Comparison of ENCODE assay signal across 21 cellular contexts in genomic region chr4:166527500-166527899, GRCh38.
DNase-seq lines count a peak whose midpoint lies in the region; ATAC-seq and TF ChIP-seq lines count a peak whose summit lies in the region.
"Had no signal": no experiment of that assay in that cellular context is flagged by ENCODE, and none has a peak within 500 bp of the region (broad histone marks: within the 10 kb centered on the region; RNA-seq: fewer than 3 reads in every experiment).

No MANE protein-coding gene starts in this region.

- ATAC-seq in PC-3 (peak; percentile 71), HG02798 (IDR thresholded peaks at IDR 0.05; ENCODE audit: poor library complexity, unreplicated experiment) (no peak)
- ATAC-seq: CD8-positive, alpha-beta T cell; stimulated activated naive B cell treated with anti-CD40 and anti-IgM and Interleukin-4, amounts not matched to agents 10 μg/mL and 1 μg/mL and 100 μg/mL, for 72 hours; T-helper 17 cell had no signal

- no peak overlapping the region for H3K4me2 ChIP-seq in PC-3 (ENCODE audit: low read length)
- H3K4me2 ChIP-seq: hepatocyte had no signal

- no peak overlapping the region for H3K27ac Mint-ChIP-seq in endodermal cell
- H3K27ac Mint-ChIP-seq: CD8-positive, alpha-beta T cell; stimulated activated naive B cell treated with anti-CD40 and anti-IgM and Interleukin-4, amounts not matched to agents 10 μg/mL and 1 μg/mL and 100 μg/mL, for 72 hours; T-helper 17 cell had no signal

- H3K4me3 Mint-ChIP-seq in endodermal cell: no peak overlapping the region
- H3K4me3 Mint-ChIP-seq: CD8-positive, alpha-beta T cell; stimulated activated naive B cell treated with anti-CD40 and anti-IgM and Interleukin-4, amounts not matched to agents 10 μg/mL and 1 μg/mL and 100 μg/mL, for 72 hours; T-helper 17 cell had no signal

- no peaks in the 10 kb centered on the region for H3K9me2 ChIP-seq in PC-3 (replicated peaks; ENCODE audit: low read length)

- H3K4me1 Mint-ChIP-seq in endodermal cell: peaks cover 20% of the 10 kb centered on the region
- H3K4me1 Mint-ChIP-seq: stimulated activated naive B cell treated with anti-CD40 and anti-IgM and Interleukin-4, amounts not matched to agents 10 μg/mL and 1 μg/mL and 100 μg/mL, for 72 hours; T-helper 17 cell had no signal

- H3K9me3 Mint-ChIP-seq in endodermal cell: peaks cover 4% of the 10 kb centered on the region
- H3K9me3 Mint-ChIP-seq: CD8-positive, alpha-beta T cell; stimulated activated naive B cell treated with anti-CD40 and anti-IgM and Interleukin-4, amounts not matched to agents 10 μg/mL and 1 μg/mL and 100 μg/mL, for 72 hours had no signal

- 52 to 92% methylated on average over 2 to 3 of the region's 3 CpGs for WGBS in endodermal cell (ENCODE audit: insufficient coverage in 1 of 2, insufficient read length in 1 of 2), 2 experiments

- no peaks in the 10 kb centered on the region for H3F3A ChIP-seq in PC-3 (ENCODE audit: low read length, unreplicated experiment)

- H3K27ac ChIP-seq in PC-3 (ENCODE audit: low read length): no peak overlapping the region
- H3K27ac ChIP-seq in endodermal cell (ENCODE audit: low read depth, low read length): no peak overlapping the region
- H3K27ac ChIP-seq in tibial artery: no peak overlapping the region
- no peak overlapping the region for H3K27ac ChIP-seq in coronary artery
- H3K27ac ChIP-seq: GM23248, hepatocyte, left ventricle myocardium inferior, parathyroid adenoma had no signal

- H3K4me1 ChIP-seq in PC-3 (ENCODE audit: insufficient read depth, low read length): 0 out of 2 replicates have a peak, but pooled peaks cover 4% of the 10 kb centered on the region
- peaks cover 6% of the 10 kb centered on the region for H3K4me1 ChIP-seq in endodermal cell (ENCODE audit: control insufficient read depth, insufficient read depth, low read length)
- H3K4me1 ChIP-seq in tibial artery: no peaks in the 10 kb centered on the region
- H3K4me1 ChIP-seq: left ventricle myocardium inferior, parathyroid adenoma had no signal

- POLR2A ChIA-PET in PC-3 (lab: Charles Lee; ENCODE audit: unreplicated experiment): no interaction called here

- DNase-seq in EH (ENCODE audit: low read depth) (peak; percentile 61), PC-3 (peak; percentile 39), endodermal cell (peak; percentile 48), myocyte (ENCODE audit: low read depth) (peak; percentile 4), tibial artery (no peak), activated gamma-delta T cell (lab: John Stamatoyannopoulos, UW) (no peak), coronary artery (ENCODE audit: low spot score) (no peak)
- DNase-seq: ACHN; anterior cingulate cortex; CD8-positive, alpha-beta T cell; dermis blood vessel endothelial cell; erythroblast; GM23248; left ventricle myocardium inferior; Right ventricle myocardium superior; stimulated activated CD4-positive, alpha-beta T cell treated with anti-CD3 and anti-CD28 coated beads, Interleukin-12 subunit alpha, Interleukin-12 subunit beta, amount 100 ng/mL, for 4 hours; stimulated activated naive B cell treated with anti-CD40 and anti-IgM and Interleukin-4, amounts not matched to agents 10 μg/mL and 1 μg/mL and 100 μg/mL, for 72 hours; T-helper 17 cell had no signal

- TF ChIP-seq CTCF in PC-3 (conservative IDR thresholded peaks at IDR 0.05; ENCODE audit: low read depth, low read length): no peak
- no peak for TF ChIP-seq CTCF in endodermal cell (conservative IDR thresholded peaks at IDR 0.05)
- no peak for TF ChIP-seq CTCF in tibial artery (IDR thresholded peaks at IDR 0.05)
- no peak for TF ChIP-seq CTCF in coronary artery (IDR thresholded peaks at IDR 0.05)

- CTCF ChIA-PET in PC-3 (lab: Charles Lee): no interaction called here

- no TSS peak for BruUV-seq in PC-3 (replicated peaks; lab: Mats Ljungman, UMichigan)

- H3K9me3 ChIP-seq in PC-3 (ENCODE audit: low read length): no peaks in the 10 kb centered on the region
- no peaks in the 10 kb centered on the region for H3K9me3 ChIP-seq in endodermal cell (ENCODE audit: control insufficient read depth, low read length)
- H3K9me3 ChIP-seq in tibial artery: no peaks in the 10 kb centered on the region
- H3K9me3 ChIP-seq: left ventricle myocardium inferior had no signal

- no peaks in the 10 kb centered on the region for H4K20me1 ChIP-seq in PC-3 (ENCODE audit: low read length)

- H3K27me3 ChIP-seq in PC-3 (ENCODE audit: low read length): no peaks in the 10 kb centered on the region
- no peaks in the 10 kb centered on the region for H3K27me3 ChIP-seq in endodermal cell (ENCODE audit: control insufficient read depth, insufficient read depth, low read length, poor library complexity, severe bottlenecking)
- no peaks in the 10 kb centered on the region for H3K27me3 ChIP-seq in tibial artery
- H3K27me3 ChIP-seq: hepatocyte had no signal

- no peak overlapping the region for H3K9ac ChIP-seq in PC-3 (ENCODE audit: low read length)
- H3K9ac ChIP-seq in endodermal cell (ENCODE audit: extremely low read depth, low read length, poor library complexity, severe bottlenecking): no peak overlapping the region
- H3K9ac ChIP-seq: GM23248, parathyroid adenoma had no signal

- no peaks in the 10 kb centered on the region for H3K27me3 Mint-ChIP-seq in endodermal cell (ENCODE audit: insufficient read depth)
- H3K27me3 Mint-ChIP-seq: stimulated activated naive B cell treated with anti-CD40 and anti-IgM and Interleukin-4, amounts not matched to agents 10 μg/mL and 1 μg/mL and 100 μg/mL, for 72 hours; T-helper 17 cell had no signal

- no peaks in the 10 kb centered on the region for H3K79me2 ChIP-seq in PC-3 (ENCODE audit: low read length)
- H3K79me2 ChIP-seq: hepatocyte, parathyroid adenoma had no signal

- H2AFZ ChIP-seq in PC-3 (ENCODE audit: low read length): no peak overlapping the region
- H2AFZ ChIP-seq: GM23248, hepatocyte, parathyroid adenoma had no signal

- no peaks in the 10 kb centered on the region for H3K36me3 ChIP-seq in PC-3 (ENCODE audit: low read depth, low read length)
- H3K36me3 ChIP-seq in endodermal cell (ENCODE audit: control insufficient read depth, insufficient read depth, low read length): no peaks in the 10 kb centered on the region
- H3K36me3 ChIP-seq in tibial artery: no peaks in the 10 kb centered on the region
- H3K36me3 ChIP-seq: left ventricle myocardium inferior had no signal

- peaks cover under 1% of the 10 kb centered on the region for H3K36me3 Mint-ChIP-seq in endodermal cell (ENCODE audit: low read depth)
- H3K36me3 Mint-ChIP-seq: CD8-positive, alpha-beta T cell; stimulated activated naive B cell treated with anti-CD40 and anti-IgM and Interleukin-4, amounts not matched to agents 10 μg/mL and 1 μg/mL and 100 μg/mL, for 72 hours had no signal

- intact Hi-C loops in PC-3 (cut with micrococcal nuclease) (no loop called here), tibial artery (cut with DNase I; ENCODE audit: low total_unique reads) (no loop called here)

- no peak overlapping the region for H3K4me3 ChIP-seq in PC-3 (ENCODE audit: low read length)
- H3K4me3 ChIP-seq in endodermal cell (ENCODE audit: low read length): no peak overlapping the region
- no peak overlapping the region for H3K4me3 ChIP-seq in tibial artery
- no peak overlapping the region for H3K4me3 ChIP-seq in coronary artery
- H3K4me3 ChIP-seq: GM23248, hepatocyte, left ventricle myocardium inferior had no signal

Comparison
In these comparisons a context has a peak if more than half of its experiments do, and no peak if none do; other contexts are left out.
1. DNase-seq: peak in EH (single experiment), PC-3 (single experiment), endodermal cell (single experiment) and myocyte (single experiment); none in tibial artery (0 of 2), activated gamma-delta T cell (single experiment) and coronary artery (single experiment).